In genomic region chr1:37151789-37152188, GRCh38 we compare ENCODE assay signal across 32 cellular contexts.
"Had no signal": no experiment of that assay in that cellular context is flagged by ENCODE, and none has a peak within 500 bp of the region (broad histone marks: within the 10 kb centered on the region; RNA-seq: fewer than 3 reads in every experiment).

No MANE protein-coding gene starts in this region.

- H3K4me3 ChIP-seq: MG63, Peyer's patch had no signal

- ATAC-seq: activated CD8-positive, alpha-beta T cell treated with anti-CD3 and anti-CD28 coated beads for 36 hours; activated naive CD4-positive, alpha-beta T cell treated with anti-CD3 and anti-CD28 coated beads, Interleukin-2, amount 50 U/mL, for 72 hours; activated T-cell treated with anti-CD3 and anti-CD28 coated beads, Interleukin-2, amount 50 U/mL, for 72 hours; PC-3 had no signal

- H3K4me3 Mint-ChIP-seq: activated B cell treated with CpG ODN at 0.5 μM for 24 hours; activated CD8-positive, alpha-beta T cell treated with anti-CD3 and anti-CD28 coated beads for 36 hours; activated naive CD4-positive, alpha-beta T cell treated with anti-CD3 and anti-CD28 coated beads for 36 hours; activated T-cell treated with anti-CD3 and anti-CD28 coated beads, Interleukin-2, amount 50 U/mL, for 72 hours; brain had no signal

- H3K9me3 ChIP-seq: MG63, Peyer's patch had no signal

- FAIRE-seq: bronchial epithelial cell had no signal

- DNase-seq: activated B cell treated with CpG ODN at 0.5 μM for 24 hours; activated CD4-positive, alpha-beta T cell treated with anti-CD3 and anti-CD28 coated beads for 4 hours; activated CD4-positive, alpha-beta T cell treated with anti-CD3 and anti-CD28 coated beads, Interleukin-2, amount 50 U/mL, for 1 hour; activated CD4-positive, CD25-positive, alpha-beta regulatory T cell treated with anti-CD3 and anti-CD28 coated beads, Interleukin-2, amount 50 U/mL, for 72 hours; activated CD8-positive, alpha-beta T cell treated with anti-CD3 and anti-CD28 coated beads for 36 hours; activated gamma-delta T cell treated with Interleukin-2 at 50 U/mL for 16 hours; activated naive CD4-positive, alpha-beta T cell treated with anti-CD3 and anti-CD28 coated beads for 36 hours; activated T-cell treated with anti-CD3 and anti-CD28 coated beads, Interleukin-2, amount 50 U/mL, for 1 hour; activated T-cell treated with anti-CD3 and anti-CD28 coated beads, Interleukin-2, amount 50 U/mL, for 72 hours; anterior cingulate cortex; Kasumi-1; KG1; MG63; NCI-H1048; NCI-H1436 treated with DMSO at 0.1 percent for 48 hours; NCI-H1694 treated with DMSO at 0.1 percent for 48 hours; NCI-H2029; NCI-H345; NCI-H526; NCI-H748 treated with DMSO at 0.1 percent for 48 hours; NK-92 treated with Interleukin-12 subunit alpha and Interleukin-12 subunit beta, amount 100 ng/mL, for 24 hours; PC-3; Peyer's patch; RPMI8226; SW 1271; T-helper 1 cell; T-helper 2 cell; T-helper 9 cell had no signal

- H3K4me1 ChIP-seq: Peyer's patch had no signal

- H3K27ac Mint-ChIP-seq: activated B cell treated with CpG ODN at 0.5 μM for 24 hours; activated CD8-positive, alpha-beta T cell treated with anti-CD3 and anti-CD28 coated beads for 36 hours; activated naive CD4-positive, alpha-beta T cell treated with anti-CD3 and anti-CD28 coated beads for 36 hours; activated naive CD4-positive, alpha-beta T cell treated with anti-CD3 and anti-CD28 coated beads, Interleukin-2, amount 50 U/mL, for 72 hours; activated T-cell treated with anti-CD3 and anti-CD28 coated beads, Interleukin-2, amount 50 U/mL, for 72 hours; brain had no signal

- H3K36me3 ChIP-seq: MG63, Peyer's patch had no signal

- H3K27ac ChIP-seq: Peyer's patch, VCaP had no signal

- H3K4me1 Mint-ChIP-seq: activated B cell treated with CpG ODN at 0.5 μM for 24 hours had no signal

- H3K36me3 Mint-ChIP-seq: activated naive CD4-positive, alpha-beta T cell treated with anti-CD3 and anti-CD28 coated beads, Interleukin-2, amount 50 U/mL, for 72 hours; brain had no signal

- H3K27me3 ChIP-seq: MG63, Peyer's patch had no signal
